In genomic region chr13:35025314-35025713, GRCh38 we compare ENCODE assay signal across 22 cellular contexts.
DNase-seq lines count a peak whose midpoint lies in the region; ATAC-seq and TF ChIP-seq lines count a peak whose summit lies in the region.
"Had no signal": no experiment of that assay in that cellular context is flagged by ENCODE, and none has a peak within 500 bp of the region (broad histone marks: within the 10 kb centered on the region; RNA-seq: fewer than 3 reads in every experiment).

No MANE protein-coding gene starts in this region.

- H3K36me3 Mint-ChIP-seq in H9 (ENCODE audit: insufficient read depth in 1 of 3, low read depth in 3 of 3) (peaks cover 8 to 23% (median 18%) of the 10 kb centered on the region in 3 experiments), neural crest cell (ENCODE audit: low read depth) (peaks cover 15% of the 10 kb centered on the region)

- H3K27me3 Mint-ChIP-seq in H9 (ENCODE audit: low read depth) (no peaks in the 10 kb centered on the region), neural crest cell (ENCODE audit: low read depth) (no peaks in the 10 kb centered on the region)
- H3K27me3 Mint-ChIP-seq: CD4-positive, alpha-beta T cell had no signal

- no peak overlapping the region for H2BK120ac ChIP-seq in H9 (ENCODE audit: low read depth, low read length, poor library complexity, severe bottlenecking)

- no peak overlapping the region for H3K27ac ChIP-seq in H9 (ENCODE audit: insufficient read length, low read depth, low read length)
- H3K27ac ChIP-seq: 22Rv1, A549, C4-2B, GM23248, HL-60 had no signal

- WGBS in H9 (ENCODE audit: extremely low coverage, insufficient read length, low lambda C conversion rate), result no CpG with 5 or more reads among the region's 2 CpGs

- peak overlapping the region in 2 of 3 experiments; percentile 1 to 2; a peak in 2 of 7 replicates for H3K27ac Mint-ChIP-seq in H9
- H3K27ac Mint-ChIP-seq in neural crest cell (ENCODE audit: unreplicated experiment), result peak overlapping the region; percentile 73
- H3K27ac Mint-ChIP-seq: CD4-positive, alpha-beta T cell; HFFc6 had no signal

- no peak overlapping the region for H4K5ac ChIP-seq in H9 (ENCODE audit: insufficient read length, low read depth, low read length)

- peaks cover 10% of the 10 kb centered on the region for H3K79me1 ChIP-seq in H9 (ENCODE audit: insufficient read depth, low read depth, low read length, poor library complexity, severe bottlenecking)

- no peak overlapping the region for H3K56ac ChIP-seq in H9 (ENCODE audit: insufficient read length, low read depth, low read length)

- no peak overlapping the region for H2BK5ac ChIP-seq in H9 (ENCODE audit: insufficient read length, low read length)

- no peak overlapping the region for H3K9ac ChIP-seq in H9 (ENCODE audit: extremely low read depth, insufficient read length, low read length)
- H3K9ac ChIP-seq: GM23248 had no signal

- H4K91ac ChIP-seq in H9 (ENCODE audit: insufficient read length, low read depth, low read length), result no peak overlapping the region

- no peaks in the 10 kb centered on the region for H3K27me3 ChIP-seq in H9 (ENCODE audit: insufficient read depth, low read length)

- no peak overlapping the region for H3K18ac ChIP-seq in H9 (ENCODE audit: insufficient read length, low read depth, low read length)

- no peak overlapping the region for H3K4me2 ChIP-seq in H9 (ENCODE audit: insufficient read depth, insufficient read length, low read length)
- H3K4me2 ChIP-seq: A549 had no signal

- TF ChIP-seq CTCF in H9 (conservative IDR thresholded peaks at IDR 0.05), result no peak
- no peak for TF ChIP-seq CTCF in neural crest cell (conservative IDR thresholded peaks at IDR 0.05)

- no peak overlapping the region for H2AFZ ChIP-seq in H9 (ENCODE audit: low read length)
- H2AFZ ChIP-seq: GM23248 had no signal

- DNase-seq in NCI-H510A treated with DMSO at 0.1 percent for 48 hours (lab: John Stamatoyannopoulos, UW) (peak; percentile 1), NCI-H510A (lab: John Stamatoyannopoulos, UW) (no peak), H9 (no peak), SK-N-DZ (ENCODE audit: low spot score) (peak; percentile 6), neural crest cell (ENCODE audit: low read depth, low spot score) (no peak), hepatic stellate cell (ENCODE audit: low spot score) (no peak), NCI-H1436 treated with DMSO at 0.1 percent for 48 hours (lab: John Stamatoyannopoulos, UW) (no peak), left cardiac atrium (no peak)
- DNase-seq: AML-193; Caco-2; CD4-positive, alpha-beta T cell; DND-41; EL; GM23248; HFFc6; IMR-90 had no signal

- H3K23me2 ChIP-seq in H9 (ENCODE audit: insufficient read length, low read depth, low read length, poor library complexity, severe bottlenecking), result no peaks in the 10 kb centered on the region

- H3K9me3 ChIP-seq in H9 (ENCODE audit: control insufficient read depth, low read depth, low read length), result no peaks in the 10 kb centered on the region
- H3K9me3 ChIP-seq: Caco-2 had no signal

- no peak overlapping the region for H2BK12ac ChIP-seq in H9 (ENCODE audit: insufficient read length, low read depth, low read length)

- intact Hi-C loops in left cardiac atrium (cut with DNase I), result no loop called here

- H2BK20ac ChIP-seq in H9 (ENCODE audit: low read depth, low read length, poor library complexity, severe bottlenecking), result no peak overlapping the region

- H3K4ac ChIP-seq in H9 (ENCODE audit: low read depth, low read length), result no peak overlapping the region

- H4K20me1 ChIP-seq in H9 (ENCODE audit: control insufficient read depth, insufficient read depth, insufficient read length), result no peaks in the 10 kb centered on the region

- no peak overlapping the region for H2BK15ac ChIP-seq in H9 (ENCODE audit: low read depth, low read length)

- no peak overlapping the region for H2AK5ac ChIP-seq in H9 (ENCODE audit: insufficient read length, low read length)

- peaks cover 4% of the 10 kb centered on the region; the same call in 1 of the 2 replicates for H3K79me2 ChIP-seq in H9 (ENCODE audit: insufficient read depth, low read length)

- H4K8ac ChIP-seq in H9 (replicated peaks; ENCODE audit: insufficient read length, low read depth, low read length), result no peak overlapping the region

- ATAC-seq in left cardiac atrium, result no peak
- ATAC-seq: A549, GM12878, HCT116 had no signal

- H3K9me3 Mint-ChIP-seq in H9 (peaks cover 11 to 13% of the 10 kb centered on the region in 2 experiments), neural crest cell (peaks cover 15% of the 10 kb centered on the region)

- no peaks in the 10 kb centered on the region for H3K4me1 ChIP-seq in H9 (ENCODE audit: insufficient read depth, low read length)
- H3K4me1 ChIP-seq: A549, Caco-2 had no signal

- H3K14ac ChIP-seq in H9 (ENCODE audit: insufficient read depth, low read length), result no peak overlapping the region

- peaks cover 8 to 12% of the 10 kb centered on the region in 2 experiments for H3K4me1 Mint-ChIP-seq in H9
- no peaks in the 10 kb centered on the region for H3K4me1 Mint-ChIP-seq in neural crest cell

- H3T11ph ChIP-seq in H9 (ENCODE audit: low read length), result no peak overlapping the region

- no peak overlapping the region for H3K23ac ChIP-seq in H9 (ENCODE audit: insufficient read length, low read depth, low read length)

- H3K4me3 Mint-ChIP-seq in H9 (no peak overlapping the region), neural crest cell (no peak overlapping the region)
- H3K4me3 Mint-ChIP-seq: CD4-positive, alpha-beta T cell; HFFc6 had no signal

Comparison
In these comparisons a context has a peak if more than half of its experiments do, and no peak if none do; other contexts are left out.
1. DNase-seq: peak in NCI-H510A treated with DMSO at 0.1 percent for 48 hours (single experiment) and SK-N-DZ (single experiment); none in NCI-H510A (single experiment), H9 (single experiment), neural crest cell (single experiment), hepatic stellate cell (single experiment), NCI-H1436 treated with DMSO at 0.1 percent for 48 hours (single experiment) and left cardiac atrium (single experiment).